9 cellular contexts compared by ENCODE assay signal in genomic region chr15:85581495-85581894, GRCh38.
DNase-seq lines count a peak whose midpoint lies in the region; ATAC-seq and TF ChIP-seq lines count a peak whose summit lies in the region.
"Had no signal": no experiment of that assay in that cellular context is flagged by ENCODE, and none has a peak within 500 bp of the region (broad histone marks: within the 10 kb centered on the region; RNA-seq: fewer than 3 reads in every experiment).

No MANE protein-coding gene starts in this region.

- H3K27ac Mint-ChIP-seq in GM23338 = no peak overlapping the region

- H3K9me3 ChIP-seq in muscle layer of duodenum (ENCODE audit: control insufficient read depth in 1 of 2, low read length in 2 of 2) = no peaks in the 10 kb centered on the region

- H3K4me1 ChIP-seq in muscle layer of duodenum (ENCODE audit: control insufficient read depth in 1 of 2, insufficient read depth in 2 of 2, low read length in 2 of 2) = peaks cover 21 to 38% of the 10 kb centered on the region in 2 donors
- no peaks in the 10 kb centered on the region for H3K4me1 ChIP-seq in GM23338 (ENCODE audit: insufficient read depth)

- H4K20me1 ChIP-seq in GM23338 (replicated peaks; ENCODE audit: insufficient read depth) = 0 out of 2 replicates have a peak, but pooled peaks cover 13% of the 10 kb centered on the region

- peaks cover 23% of the 10 kb centered on the region for H3K79me2 ChIP-seq in GM23338 (replicated peaks; ENCODE audit: insufficient read depth)

- no peaks in the 10 kb centered on the region for H3K9me3 Mint-ChIP-seq in GM23338

- H3K27me3 Mint-ChIP-seq in GM23338 (ENCODE audit: insufficient read depth, low read depth, poor library complexity) = no peaks in the 10 kb centered on the region

- peak overlapping the region; percentile 65 for H3K4me3 ChIP-seq in coronary artery
- H3K4me3 ChIP-seq in muscle layer of duodenum (ENCODE audit: low read depth in 1 of 2, low read length in 2 of 2) = peak overlapping the region; percentile 63 to 83
- no peak overlapping the region for H3K4me3 ChIP-seq in GM23338

- H3K27ac ChIP-seq in coronary artery (peak overlapping the region; percentile 89 to 91), muscle layer of duodenum (ENCODE audit: low read length) (peak overlapping the region; percentile 85), GM23338 (ENCODE audit: low read depth) (no peak overlapping the region)

- H3K36me3 Mint-ChIP-seq in GM23338 (ENCODE audit: low read depth) = peaks cover 31% of the 10 kb centered on the region

- peaks cover 0 to 6% of the 10 kb centered on the region in 2 donors for H3K36me3 ChIP-seq in muscle layer of duodenum (ENCODE audit: control insufficient read depth in 1 of 2, insufficient read depth in 2 of 2, low read length in 2 of 2)
- no peaks in the 10 kb centered on the region for H3K36me3 ChIP-seq in GM23338 (ENCODE audit: insufficient read depth)

- H3F3A ChIP-seq in GM23338 (replicated peaks; ENCODE audit: low read depth) = no peaks in the 10 kb centered on the region

- TF ChIP-seq CTCF in coronary artery (IDR thresholded peaks at IDR 0.05) (no peak), GM23338 (conservative IDR thresholded peaks at IDR 0.05; ENCODE audit: low read depth in 2 of 2) (no peak)

- no peak overlapping the region for H3K4me3 Mint-ChIP-seq in GM23338

- no peak for ATAC-seq in GM23338

- peak in 5 of 6 experiments; percentile 7 to 44 (median 18) for DNase-seq in stimulated activated naive CD4-positive, alpha-beta T cell (lab: John Stamatoyannopoulos, UW)
- no peak for DNase-seq in stimulated activated naive CD4-positive, alpha-beta T cell treated with Interleukin-2 at 50 U/mL for 16 hours (lab: John Stamatoyannopoulos, UW)
- DNase-seq in coronary artery (ENCODE audit: low spot score) (no peak), OCI-M1 (lab: John Stamatoyannopoulos, UW) (no peak), GM23338 (ENCODE audit: low spot score) (no peak), NCI-H526 (lab: John Stamatoyannopoulos, UW) (no peak), GOT3 (lab: John Stamatoyannopoulos, UW) (no peak)
- DNase-seq: SHP77 had no signal

- peaks cover 13% of the 10 kb centered on the region; the same call in 2 of the 3 replicates for H3K4me1 Mint-ChIP-seq in GM23338

- no peak overlapping the region for H3K4me2 ChIP-seq in GM23338

- no peaks in the 10 kb centered on the region for H3K9me2 ChIP-seq in GM23338 (ENCODE audit: insufficient read depth)

- H2AFZ ChIP-seq in GM23338 = no peak overlapping the region

- H3K27me3 ChIP-seq in muscle layer of duodenum (ENCODE audit: low read depth, low read length) = no peaks in the 10 kb centered on the region
- H3K27me3 ChIP-seq in GM23338 (ENCODE audit: insufficient read depth) = no peaks in the 10 kb centered on the region

TF ChIP-seq in GM23338, 12 proteins besides CTCF, POLR2A, EP300 and RAD21:
- TF ChIP-seq CREB1 (CRISPR knock-in tag; IDR thresholded peaks at IDR 0.05; ENCODE audit: low read depth) (no peak), ZNF462 (CRISPR knock-in tag; IDR thresholded peaks at IDR 0.05) (no peak), ZNF331 (CRISPR knock-in tag; IDR thresholded peaks at IDR 0.05; ENCODE audit: low read depth) (no peak), EZH2phosphoT487 (IDR thresholded peaks at IDR 0.05; ENCODE audit: unreplicated experiment) (no peak)
TF ChIP-seq in GM23338: peak in this region for 0.

Comparison
In these comparisons a context has a peak if more than half of its experiments do, and no peak if none do; other contexts are left out.
1. DNase-seq: peak in stimulated activated naive CD4-positive, alpha-beta T cell (5 of 6); none in stimulated activated naive CD4-positive, alpha-beta T cell treated with Interleukin-2 at 50 U/mL for 16 hours (single experiment), coronary artery (single experiment), OCI-M1 (single experiment), GM23338 (single experiment), NCI-H526 (0 of 2) and GOT3 (single experiment).